ENCODE assay signal across 1 cellular context in genomic region chr2:107556038-107556627, GRCh38.
TF ChIP-seq lines count a peak whose summit lies in the region.

No MANE protein-coding gene starts in this region.

TF ChIP-seq in K562, 482 proteins besides CTCF, POLR2A, EP300 and RAD21 (continued from another document):
- TF ChIP-seq HMBOX1 (IDR thresholded peaks at IDR 0.05) (no peak), ZBTB1 (CRISPR knock-in tag; IDR thresholded peaks at IDR 0.05; ENCODE audit: borderline replicate concordance, low read depth) (no peak), ZNF764 (CRISPR knock-in tag; IDR thresholded peaks at IDR 0.05; ENCODE audit: low read depth) (no peak), POLR3A (IDR thresholded peaks at IDR 0.05; ENCODE audit: borderline replicate concordance, extremely low read depth, insufficient read depth, insufficient read length) (no peak), FOXP4 (CRISPR knock-in tag; IDR thresholded peaks at IDR 0.05; ENCODE audit: borderline replicate concordance) (no peak), CBX5 (IDR thresholded peaks at IDR 0.05; ENCODE audit: borderline replicate concordance, low read depth) (0 out of 2 replicates have a peak, but pooled peaks have one; percentile 33), ZNF197 (CRISPR knock-in tag; IDR thresholded peaks at IDR 0.05; ENCODE audit: low read depth) (no peak), TCF3 (CRISPR knock-in tag; IDR thresholded peaks at IDR 0.05) (peak; percentile 72), CBX3 (IDR thresholded peaks at IDR 0.05; ENCODE audit: borderline replicate concordance in 1 of 2, low read length in 2 of 2) (0 out of 3 replicates have a peak, but pooled peaks of 1 of the 2 experiments have one; percentile 53), FOXM1 (IDR thresholded peaks at IDR 0.05; ENCODE audit: low read depth) (no peak), FOXM1 (CRISPR knock-in tag; IDR thresholded peaks at IDR 0.05; ENCODE audit: low read depth) (no peak), ZNF561 (CRISPR knock-in tag; conservative IDR thresholded peaks at IDR 0.05) (no peak), GMEB1 (CRISPR knock-in tag; IDR thresholded peaks at IDR 0.05) (no peak), CBX1 (IDR thresholded peaks at IDR 0.05; ENCODE audit: low read depth) (peak; percentile 47; the same call in 1 of the 2 replicates), ZNF518B (CRISPR knock-in tag; IDR thresholded peaks at IDR 0.05) (no peak), TEAD1 (CRISPR knock-in tag; IDR thresholded peaks at IDR 0.05) (no peak), ZNF263 (CRISPR knock-in tag; IDR thresholded peaks at IDR 0.05; ENCODE audit: borderline replicate concordance) (no peak), ZC3H8 (IDR thresholded peaks at IDR 0.05) (no peak), SMARCA4 (IDR thresholded peaks at IDR 0.05) (no peak), STAT6 (CRISPR knock-in tag; IDR thresholded peaks at IDR 0.05) (no peak), MEIS2 (IDR thresholded peaks at IDR 0.05; ENCODE audit: partially characterized antibody) (peak; percentile 37), ZBTB8A (IDR thresholded peaks at IDR 0.05; ENCODE audit: partially characterized antibody) (no peak), TEAD4 (IDR thresholded peaks at IDR 0.05; ENCODE audit: low read length) (no peak), TEAD4 (CRISPR knock-in tag; IDR thresholded peaks at IDR 0.05; ENCODE audit: borderline replicate concordance) (no peak), ZBTB2 (IDR thresholded peaks at IDR 0.05) (no peak), KDM1A (IDR thresholded peaks at IDR 0.05) (no peak), ZBTB43 (CRISPR knock-in tag; IDR thresholded peaks at IDR 0.05) (no peak), ZNF133 (CRISPR knock-in tag; IDR thresholded peaks at IDR 0.05) (no peak), LARP7 (IDR thresholded peaks at IDR 0.05) (no peak), STAT5B (CRISPR knock-in tag; IDR thresholded peaks at IDR 0.05) (no peak), ZNF408 (CRISPR knock-in tag; IDR thresholded peaks at IDR 0.05; ENCODE audit: low read depth) (no peak), TGIF2 (CRISPR knock-in tag; IDR thresholded peaks at IDR 0.05) (no peak), CCAR2 (IDR thresholded peaks at IDR 0.05; ENCODE audit: low read depth, low read length) (no peak), ZNF740 (CRISPR knock-in tag; IDR thresholded peaks at IDR 0.05) (no peak), ZNF740 (tag; IDR thresholded peaks at IDR 0.05) (no peak), RBM17 (IDR thresholded peaks at IDR 0.05; ENCODE audit: borderline replicate concordance, low read depth, low read length) (no peak), SMAD3 (CRISPR knock-in tag; conservative IDR thresholded peaks at IDR 0.05) (no peak), ZNF436 (CRISPR knock-in tag; IDR thresholded peaks at IDR 0.05) (no peak), KDM4B (IDR thresholded peaks at IDR 0.05; ENCODE audit: borderline replicate concordance in 2 of 2, low read depth in 1 of 2) (no peak), POU5F1 (IDR thresholded peaks at IDR 0.05; ENCODE audit: borderline replicate concordance, low read depth, low read length, partially characterized antibody) (no peak), MAFG (tag; conservative IDR thresholded peaks at IDR 0.05) (no peak), NFIX (CRISPR knock-in tag; IDR thresholded peaks at IDR 0.05; ENCODE audit: low read depth) (no peak), CBFA2T3 (IDR thresholded peaks at IDR 0.05) (peak; percentile 59), CBFA2T2 (conservative IDR thresholded peaks at IDR 0.05) (peak; percentile 54), ZBTB17 (CRISPR knock-in tag; IDR thresholded peaks at IDR 0.05) (no peak), BMI1 (IDR thresholded peaks at IDR 0.05; ENCODE audit: low read length) (no peak), ATF3 (IDR thresholded peaks at IDR 0.05) (no peak), ATF3 (CRISPR knock-in tag; conservative IDR thresholded peaks at IDR 0.05) (no peak), ZNF717 (CRISPR knock-in tag; IDR thresholded peaks at IDR 0.05) (no peak), ZNF449 (CRISPR knock-in tag; IDR thresholded peaks at IDR 0.05) (no peak), SOX6 (IDR thresholded peaks at IDR 0.05) (no peak), TBL1XR1 (IDR thresholded peaks at IDR 0.05; ENCODE audit: low read length in 2 of 2) (no peak), NBN (IDR thresholded peaks at IDR 0.05; ENCODE audit: low read depth) (no peak), ATF1 (CRISPR knock-in tag; IDR thresholded peaks at IDR 0.05) (no peak), ATF1 (tag; IDR thresholded peaks at IDR 0.05) (no peak)
